Comparison of ENCODE assay signal across 8 cellular contexts in the genomic region with DNA sequence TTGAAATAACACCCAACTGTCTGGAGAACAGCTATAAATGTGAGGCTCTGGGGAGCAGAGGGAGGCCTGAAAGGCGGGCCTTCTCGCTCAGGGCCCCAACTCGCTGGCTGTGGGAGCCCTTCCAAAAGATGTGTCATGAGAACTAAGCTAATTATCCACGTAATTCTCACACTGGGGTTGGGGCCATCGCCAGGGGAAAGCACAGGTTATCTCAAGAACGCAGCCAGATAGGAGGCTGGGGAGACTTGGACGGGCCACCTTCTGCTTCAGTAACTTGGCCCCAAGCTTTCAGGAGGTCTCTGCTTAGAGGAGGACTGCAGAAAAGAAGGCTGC. TPM values are rescaled to one million over a fixed set of nuclear protein-coding genes. Genes with fewer than 3 reads are reported as not detected.
DNase-seq lines count a peak whose midpoint lies in the region; ATAC-seq, FAIRE-seq and TF ChIP-seq lines count a peak whose summit lies in the region.

No MANE protein-coding gene starts in this region.

- H3K27ac ChIP-seq in cingulate gyrus (ENCODE audit: low read depth, low read length) (peak overlapping the region; percentile 84), mesendoderm (ENCODE audit: low read depth, low read length) (no peak overlapping the region), upper lobe of right lung (peak overlapping the region; percentile 98)

- H3K18ac ChIP-seq in mesendoderm (ENCODE audit: low read length), result no peak overlapping the region

- H3K23ac ChIP-seq in mesendoderm (ENCODE audit: low read length), result no peak overlapping the region

- no peak for FAIRE-seq in HTR-8/SVneo (lab: Jason Lieb, UNC)

- no peak overlapping the region for H3K4ac ChIP-seq in mesendoderm (ENCODE audit: low read depth, low read length)

- H3K56ac ChIP-seq in mesendoderm (ENCODE audit: low read length), result peak overlapping the region; percentile 83

- H3K79me2 ChIP-seq in mesendoderm (ENCODE audit: control insufficient read depth, insufficient read depth, low read length), result no peaks in the 10 kb centered on the region

- H4K5ac ChIP-seq in mesendoderm (ENCODE audit: low read length), result no peak overlapping the region

- no peak overlapping the region for H2AK5ac ChIP-seq in mesendoderm (ENCODE audit: low read length)

- no CpG with 5 or more reads among the region's 7 CpGs for WGBS in mesendoderm (ENCODE audit: extremely low coverage, insufficient coverage, low lambda C conversion rate)

- H3K9me3 ChIP-seq in upper lobe of right lung, result no peaks in the 10 kb centered on the region

- POLR2A ChIA-PET in AG04449 (lab: Yijun Ruan, JAX), result interaction anchor here (0.6 to 3.3 kb wide), 19 partner anchors 9 to 491 kb away, joined by 3 to 27 read pairs (median 3); partner anchors contain the start of genes FAM50B and PSMG4

- CTCF ChIA-PET in AG04449 (lab: Yijun Ruan, JAX), result interaction anchor here (0.7 to 11.7 kb wide), 26 partner anchors 9 to 470 kb away, joined by 3 to 267 read pairs (median 6); partner anchors contain the start of gene FAM50B

- H4K8ac ChIP-seq in mesendoderm (ENCODE audit: low read depth, low read length), result no peak overlapping the region

- no peaks in the 10 kb centered on the region for H3K4me1 ChIP-seq in mesendoderm (ENCODE audit: control insufficient read depth, low read depth, low read length)
- H3K4me1 ChIP-seq in upper lobe of right lung, result peaks cover 47% of the 10 kb centered on the region

- H2BK120ac ChIP-seq in mesendoderm (ENCODE audit: low read depth, low read length), result no peak overlapping the region

- DNase-seq in AG04449 (ENCODE audit: low read depth, low spot score) (no peak), HTR-8/SVneo (ENCODE audit: insufficient read length, low spot score) (peak; percentile 36), mesendoderm (peak; percentile 51), upper lobe of right lung (no peak), DMS153 (lab: John Stamatoyannopoulos, UW) (no peak)

- H3K36me3 ChIP-seq in mesendoderm (ENCODE audit: control insufficient read depth, insufficient read depth, low read length), result no peaks in the 10 kb centered on the region
- no peaks in the 10 kb centered on the region for H3K36me3 ChIP-seq in upper lobe of right lung

- no peak overlapping the region for H2BK15ac ChIP-seq in mesendoderm (replicated peaks; ENCODE audit: low read depth)

- intact Hi-C loops in upper lobe of right lung (cut with DNase I), result loop anchor here (10.0 kb wide), 3 partner anchors 95 to 235 kb away; partner anchors contain the start of gene FAM50B

- H3K4me2 ChIP-seq in mesendoderm (ENCODE audit: low read length), result peak overlapping the region; percentile 26

- no peak overlapping the region for H2BK5ac ChIP-seq in mesendoderm (ENCODE audit: low read length)

- TF ChIP-seq CTCF in AG04449 (IDR thresholded peaks at IDR 0.05; ENCODE audit: insufficient read depth, low read length, missing control alignments) (no peak), upper lobe of right lung (IDR thresholded peaks at IDR 0.05) (no peak)

- ATAC-seq in upper lobe of right lung (no peak), HG02884 (IDR thresholded peaks at IDR 0.05; ENCODE audit: unreplicated experiment) (no peak), GM18867 (IDR thresholded peaks at IDR 0.05; ENCODE audit: unreplicated experiment) (no peak)

- H3K27me3 ChIP-seq in mesendoderm (ENCODE audit: insufficient read depth, low read length, poor library complexity), result peaks cover 2% of the 10 kb centered on the region
- no peaks in the 10 kb centered on the region for H3K27me3 ChIP-seq in upper lobe of right lung

- H3K4me3 ChIP-seq in AG04449 (ENCODE audit: low read depth, low read length), result peak overlapping the region; percentile 92
- H3K4me3 ChIP-seq in mesendoderm (ENCODE audit: low read length), result no peak overlapping the region
- peak overlapping the region; percentile 81 for H3K4me3 ChIP-seq in upper lobe of right lung

- H3K79me1 ChIP-seq in mesendoderm (ENCODE audit: low read length), result no peaks in the 10 kb centered on the region

- peak overlapping the region; percentile 21 for H3K9ac ChIP-seq in mesendoderm (ENCODE audit: low read length)

RNA-seq across cellular contexts. Expression of gene PXDC1, which starts 1.6 kb away (rescaled TPM):
- 1.2 TPM for polyA plus RNA-seq in mesendoderm (2013, experiment 1 of 2)
- 1.3 TPM for polyA plus RNA-seq in mesendoderm (2013, experiment 2 of 2)
- total RNA-seq in upper lobe of right lung, result 70.8 TPM

Comparison
In these comparisons a context has a peak if more than half of its experiments do, and no peak if none do; other contexts are left out.
1. DNase-seq: peak in HTR-8/SVneo (single experiment) and mesendoderm (single experiment); none in AG04449 (single experiment), upper lobe of right lung (single experiment) and DMS153 (single experiment).